Comparison of ENCODE assay signal across 18 cellular contexts in genomic region chr6:39143238-39143930, GRCh38. TPM values are rescaled to one million over a fixed set of nuclear protein-coding genes. Genes with fewer than 3 reads are reported as not detected.
DNase-seq lines count a peak whose midpoint lies in the region; ATAC-seq and TF ChIP-seq lines count a peak whose summit lies in the region.
"Had no signal": no experiment of that assay in that cellular context is flagged by ENCODE, and none has a peak within 500 bp of the region (broad histone marks: within the 10 kb centered on the region; RNA-seq: fewer than 3 reads in every experiment).

No MANE protein-coding gene starts in this region.

- TF ChIP-seq CTCF in fibroblast of the aortic adventitia (IDR thresholded peaks at IDR 0.05; ENCODE audit: insufficient read depth, low read length) (no peak), omental fat pad (IDR thresholded peaks at IDR 0.05) (no peak), mesothelial cell of epicardium (IDR thresholded peaks at IDR 0.05; ENCODE audit: unreplicated experiment) (no peak)

- ATAC-seq in omental fat pad (ENCODE audit: low FRiP score): no peak
- ATAC-seq: Panc1 had no signal

- H3K9me3 Mint-ChIP-seq in stimulated activated naive CD8-positive, alpha-beta T cell treated with anti-CD3 and anti-CD28 coated beads, Interleukin-15, Interleukin-2, amounts not matched to agents 100 ng/mL and 50 ng/mL, for 24 hours: peaks cover 9% of the 10 kb centered on the region
- H3K9me3 Mint-ChIP-seq in mesothelial cell of epicardium: no peaks in the 10 kb centered on the region
- H3K9me3 Mint-ChIP-seq: nephron had no signal

- H3K4me3 Mint-ChIP-seq in stimulated activated naive CD8-positive, alpha-beta T cell treated with anti-CD3 and anti-CD28 coated beads, Interleukin-15, Interleukin-2, amounts not matched to agents 100 ng/mL and 50 ng/mL, for 24 hours: peak overlapping the region; percentile 17
- H3K4me3 Mint-ChIP-seq in mesothelial cell of epicardium: no peak overlapping the region
- H3K4me3 Mint-ChIP-seq: nephron had no signal

- DNase-seq in activated effector memory CD4-positive, alpha-beta T cell treated with Interleukin-2 at 50 U/mL for 16 hours: peak; percentile 18
- no peak for DNase-seq in activated effector memory CD4-positive, alpha-beta T cell treated with anti-CD3 and anti-CD28 coated beads, Interleukin-2, amount 50 U/mL, for 16 hours
- DNase-seq in NCI-H510A treated with DMSO at 0.1 percent for 48 hours (lab: John Stamatoyannopoulos, UW): peak; percentile 71
- peak; percentile 5 for DNase-seq in fibroblast of the aortic adventitia (ENCODE audit: low read depth)
- DNase-seq in omental fat pad (ENCODE audit: low spot score): no peak
- DNase-seq in cortex of kidney (lab: John Stamatoyannopoulos, UW): no peak
- DNase-seq in mesothelial cell of epicardium (ENCODE audit: low spot score in 2 of 2, unreplicated experiment in 2 of 2): no peak
- DNase-seq: GF-D8, KG1, mammary epithelial cell, NCI-H187, NCI-H446, substantia nigra had no signal

- peaks cover 10% of the 10 kb centered on the region for H3K36me3 Mint-ChIP-seq in stimulated activated naive CD8-positive, alpha-beta T cell treated with anti-CD3 and anti-CD28 coated beads, Interleukin-15, Interleukin-2, amounts not matched to agents 100 ng/mL and 50 ng/mL, for 24 hours (ENCODE audit: low read depth)
- H3K36me3 Mint-ChIP-seq in mesothelial cell of epicardium: no peaks in the 10 kb centered on the region

- H3K4me1 Mint-ChIP-seq in stimulated activated naive CD8-positive, alpha-beta T cell treated with anti-CD3 and anti-CD28 coated beads, Interleukin-15, Interleukin-2, amounts not matched to agents 100 ng/mL and 50 ng/mL, for 24 hours (ENCODE audit: low read depth): peaks cover 38% of the 10 kb centered on the region
- H3K4me1 Mint-ChIP-seq in mesothelial cell of epicardium: peaks cover 10% of the 10 kb centered on the region

- H3K4me3 ChIP-seq in fibroblast of the aortic adventitia (ENCODE audit: low read depth, low read length): no peak overlapping the region
- H3K4me3 ChIP-seq: skin epidermis, vagina had no signal

- peak overlapping the region; percentile 43 for H3K27ac Mint-ChIP-seq in stimulated activated naive CD8-positive, alpha-beta T cell treated with anti-CD3 and anti-CD28 coated beads, Interleukin-15, Interleukin-2, amounts not matched to agents 100 ng/mL and 50 ng/mL, for 24 hours
- no peak overlapping the region for H3K27ac Mint-ChIP-seq in mesothelial cell of epicardium

- H3K27me3 Mint-ChIP-seq in stimulated activated naive CD8-positive, alpha-beta T cell treated with anti-CD3 and anti-CD28 coated beads, Interleukin-15, Interleukin-2, amounts not matched to agents 100 ng/mL and 50 ng/mL, for 24 hours: peaks cover 3% of the 10 kb centered on the region
- H3K27me3 Mint-ChIP-seq in mesothelial cell of epicardium (ENCODE audit: low read depth): peaks cover 50% of the 10 kb centered on the region

RNA-seq across cellular contexts. Expression of gene SAYSD1, which starts 28.4 kb away (rescaled TPM):
- total RNA-seq in fibroblast of the aortic adventitia (ENCODE audit: low replicate concordance): 15.9 and 27.8 TPM in 2 replicates
- total RNA-seq in omental fat pad: 10 to 100 TPM; 13.3 to 20.5 (median 16.3) TPM
- total RNA-seq in mesothelial cell of epicardium: 14.2 to 15.2 TPM (median 15.0 TPM) in 3 replicates

Comparison
In these comparisons a context has a peak if more than half of its experiments do, and no peak if none do; other contexts are left out.
1. DNase-seq: peak in activated effector memory CD4-positive, alpha-beta T cell treated with Interleukin-2 at 50 U/mL for 16 hours (single experiment), NCI-H510A treated with DMSO at 0.1 percent for 48 hours (single experiment) and fibroblast of the aortic adventitia (single experiment); none in activated effector memory CD4-positive, alpha-beta T cell treated with anti-CD3 and anti-CD28 coated beads, Interleukin-2, amount 50 U/mL, for 16 hours (single experiment), omental fat pad (single experiment), cortex of kidney (single experiment) and mesothelial cell of epicardium (0 of 2).